Comparison of ENCODE assay signal across 16 cellular contexts in the genomic region with DNA sequence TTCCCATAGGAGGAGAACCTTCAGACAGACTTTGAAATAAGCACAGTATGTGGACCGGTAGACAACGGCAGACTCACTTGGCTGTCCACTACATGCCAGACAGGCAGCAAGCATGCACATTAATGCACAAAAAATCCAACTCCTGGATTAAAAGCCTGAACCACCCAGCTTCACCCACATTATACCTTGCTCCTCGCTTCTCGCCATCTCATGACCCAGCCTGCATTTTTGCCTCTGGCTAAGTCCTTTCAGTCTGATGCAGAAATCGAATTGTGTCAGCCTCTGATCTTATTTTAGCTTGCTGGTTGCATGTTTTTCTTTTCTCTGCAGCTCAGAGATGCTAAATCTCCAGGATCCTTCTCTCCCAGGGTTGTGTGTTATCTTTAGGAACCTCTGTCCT.
DNase-seq lines count a peak whose midpoint lies in the region; ATAC-seq, FAIRE-seq and TF ChIP-seq lines count a peak whose summit lies in the region.
"Had no signal": no experiment of that assay in that cellular context is flagged by ENCODE, and none has a peak within 500 bp of the region (broad histone marks: within the 10 kb centered on the region; RNA-seq: fewer than 3 reads in every experiment).

No MANE protein-coding gene starts in this region.

- H4K8ac ChIP-seq in trophoblast cell (ENCODE audit: low read depth, low read length): no peak overlapping the region

- no peaks in the 10 kb centered on the region for H3K9me1 ChIP-seq in keratinocyte (ENCODE audit: control insufficient read depth, extremely low read depth, insufficient read depth, low read length)

- H3K23ac ChIP-seq in trophoblast cell (ENCODE audit: low read length): no peak overlapping the region

- no peak overlapping the region for H3K4me3 Mint-ChIP-seq in activated T-cell treated with anti-CD3 and anti-CD28 coated beads, Interleukin-2, amount 50 U/mL, for 4 hours
- H3K4me3 Mint-ChIP-seq: B cell; CD4-positive, alpha-beta T cell had no signal

- peak overlapping the region; percentile 68 for H2AFZ ChIP-seq in keratinocyte (ENCODE audit: control insufficient read depth, low read length)
- no peak overlapping the region for H2AFZ ChIP-seq in trophoblast cell (ENCODE audit: insufficient read depth, low read length, poor library complexity)
- H2AFZ ChIP-seq: GM23248 had no signal

- peak; percentile 65 for FAIRE-seq in keratinocyte (lab: Jason Lieb, UNC)
- FAIRE-seq: GM12891 had no signal

- H3K14ac ChIP-seq in trophoblast cell (ENCODE audit: low read length): no peak overlapping the region

- ATAC-seq in activated T-cell treated with anti-CD3 and anti-CD28 coated beads, Interleukin-2, amount 50 U/mL, for 4 hours: no peak
- ATAC-seq in HG02852 (IDR thresholded peaks at IDR 0.05; ENCODE audit: unreplicated experiment) (no peak), left ventricle myocardium superior (no peak)

- peak overlapping the region; percentile 44 for H3K4me2 ChIP-seq in keratinocyte (ENCODE audit: control insufficient read depth, extremely low read depth, insufficient read depth, low read depth, low read length)
- H3K4me2 ChIP-seq in trophoblast cell (ENCODE audit: low read length): no peak overlapping the region

- peak; percentile 13 for DNase-seq in EH (ENCODE audit: low read depth)
- peak; percentile 46 for DNase-seq in RPMI7951 (ENCODE audit: low read depth)
- DNase-seq in keratinocyte (ENCODE audit: low read depth, low spot score): no peak
- peak; percentile 19 to 45 for DNase-seq in trophoblast cell
- DNase-seq in activated T-cell treated with anti-CD3 and anti-CD28 coated beads, Interleukin-2, amount 50 U/mL, for 4 hours: no peak
- DNase-seq in T-helper 2 cell: no peak
- no peak for DNase-seq in left ventricle myocardium superior
- DNase-seq: C1 segment of cervical spinal cord; Calu3; CD4-positive, alpha-beta T cell; DMS 273 treated with DMSO at 0.1 percent for 48 hours; GM23248; H7 had no signal

- no peak overlapping the region for H3K27ac ChIP-seq in keratinocyte (ENCODE audit: control insufficient read depth, insufficient read depth, low read length)
- no peak overlapping the region for H3K27ac ChIP-seq in trophoblast cell (ENCODE audit: low read depth, low read length)
- H3K27ac ChIP-seq: GM23248 had no signal

- H3K27me3 Mint-ChIP-seq in activated T-cell treated with anti-CD3 and anti-CD28 coated beads, Interleukin-2, amount 50 U/mL, for 4 hours (ENCODE audit: low read depth): no peaks in the 10 kb centered on the region
- H3K27me3 Mint-ChIP-seq: B cell; CD4-positive, alpha-beta T cell had no signal

- no peak for TF ChIP-seq CTCF in keratinocyte (optimal IDR thresholded peaks at IDR 0.05 in 1 of 3, IDR thresholded peaks at IDR 0.05 in 1 of 3, conservative IDR thresholded peaks at IDR 0.05 in 1 of 3; ENCODE audit: extremely low read depth in 1 of 3, insufficient read depth in 2 of 3, low read length in 3 of 3)

- H2BK12ac ChIP-seq in trophoblast cell (ENCODE audit: low read length): no peak overlapping the region

- no CpG with 5 or more reads among the region's 5 CpGs for WGBS in trophoblast cell (ENCODE audit: extremely low coverage, insufficient coverage, insufficient read length)

- H3K27me3 ChIP-seq in keratinocyte (ENCODE audit: control insufficient read depth, extremely low read depth, insufficient read depth, low read length) (no peaks in the 10 kb centered on the region), trophoblast cell (ENCODE audit: insufficient read depth, low read length) (no peaks in the 10 kb centered on the region)

- H2AK5ac ChIP-seq in trophoblast cell (ENCODE audit: low read length): no peak overlapping the region

- H3K79me1 ChIP-seq in trophoblast cell (ENCODE audit: low read length): no peaks in the 10 kb centered on the region

- no peak overlapping the region for H4K91ac ChIP-seq in trophoblast cell (ENCODE audit: low read depth, low read length)

- no peak overlapping the region for H3K4ac ChIP-seq in trophoblast cell (ENCODE audit: low read depth, low read length)

- H3K36me3 Mint-ChIP-seq in activated T-cell treated with anti-CD3 and anti-CD28 coated beads, Interleukin-2, amount 50 U/mL, for 4 hours (ENCODE audit: insufficient read depth): no peaks in the 10 kb centered on the region

- H3K4me1 ChIP-seq in keratinocyte (ENCODE audit: control insufficient read depth, extremely low read depth, insufficient read depth, low read length) (peaks cover 25% of the 10 kb centered on the region), trophoblast cell (ENCODE audit: control insufficient read depth in 1 of 2, insufficient read depth in 2 of 2, low read length in 2 of 2) (no peaks in the 10 kb centered on the region)

- no peaks in the 10 kb centered on the region for H3K4me1 Mint-ChIP-seq in activated T-cell treated with anti-CD3 and anti-CD28 coated beads, Interleukin-2, amount 50 U/mL, for 4 hours (ENCODE audit: low read depth)
- H3K4me1 Mint-ChIP-seq: B cell had no signal

- H3K36me3 ChIP-seq in keratinocyte (ENCODE audit: control insufficient read depth in 2 of 2, extremely low read depth in 1 of 2, insufficient read depth in 2 of 2, low read length in 2 of 2) (no peaks in the 10 kb centered on the region), trophoblast cell (ENCODE audit: control insufficient read depth in 1 of 2, insufficient read depth in 2 of 2, low read length in 2 of 2) (no peaks in the 10 kb centered on the region)

- H4K12ac ChIP-seq in trophoblast cell (ENCODE audit: low read depth, low read length): no peak overlapping the region

- H2BK120ac ChIP-seq in trophoblast cell (ENCODE audit: insufficient read depth, low read length, poor library complexity): no peak overlapping the region

- dilution Hi-C loops in keratinocyte (cut with MboI; ENCODE audit: extremely low pct_ligation_motif_present, low sequenced_read_pairs): no loop called here

- H3K18ac ChIP-seq in trophoblast cell (ENCODE audit: low read length): no peak overlapping the region

- H3K4me3 ChIP-seq in keratinocyte (ENCODE audit: control insufficient read depth in 2 of 3, extremely low read depth in 1 of 3, insufficient read depth in 2 of 3, low read depth in 1 of 3, low read length in 3 of 3) (no peak overlapping the region), trophoblast cell (ENCODE audit: low read depth, low read length) (no peak overlapping the region)
- H3K4me3 ChIP-seq: GM23248 had no signal

- no peaks in the 10 kb centered on the region for H4K20me1 ChIP-seq in keratinocyte (ENCODE audit: control insufficient read depth, extremely low read depth, insufficient read depth, low read length)

- H3K9me3 Mint-ChIP-seq in activated T-cell treated with anti-CD3 and anti-CD28 coated beads, Interleukin-2, amount 50 U/mL, for 4 hours: no peaks in the 10 kb centered on the region
- H3K9me3 Mint-ChIP-seq: CD4-positive, alpha-beta T cell had no signal

- H3K9ac ChIP-seq in keratinocyte (ENCODE audit: control insufficient read depth, extremely low read depth, insufficient read depth, low read length) (no peak overlapping the region), trophoblast cell (ENCODE audit: low read length) (no peak overlapping the region)
- H3K9ac ChIP-seq: GM23248 had no signal

- H3K79me2 ChIP-seq in keratinocyte (ENCODE audit: control insufficient read depth, insufficient read depth, low read length) (no peaks in the 10 kb centered on the region), trophoblast cell (ENCODE audit: control insufficient read depth, insufficient read depth, low read length, poor library complexity) (no peaks in the 10 kb centered on the region)

- H2BK5ac ChIP-seq in trophoblast cell (ENCODE audit: low read depth, low read length, poor library complexity): no peak overlapping the region

- H3K9me3 ChIP-seq in keratinocyte (ENCODE audit: control insufficient read depth, low read depth, low read length): no peaks in the 10 kb centered on the region
- H3K9me3 ChIP-seq in trophoblast cell (ENCODE audit: insufficient read depth, low read depth, low read length): no peaks in the 10 kb centered on the region

- intact Hi-C loops in left ventricle myocardium superior (cut with micrococcal nuclease): no loop called here

Comparison
In these comparisons a context has a peak if more than half of its experiments do, and no peak if none do; other contexts are left out.
1. DNase-seq: peak in EH (single experiment), RPMI7951 (single experiment) and trophoblast cell (2 of 2); none in keratinocyte (single experiment), activated T-cell treated with anti-CD3 and anti-CD28 coated beads, Interleukin-2, amount 50 U/mL, for 4 hours (single experiment), T-helper 2 cell (0 of 5) and left ventricle myocardium superior (single experiment).